5 cellular contexts compared by ENCODE assay signal in genomic region chr15:81526029-81526428, GRCh38.
"Had no signal": no experiment of that assay in that cellular context is flagged by ENCODE, and none has a peak within 500 bp of the region (broad histone marks: within the 10 kb centered on the region; RNA-seq: fewer than 3 reads in every experiment).

No MANE protein-coding gene starts in this region.

- H3K27ac ChIP-seq: HL-60 had no signal

- H3K4me3 ChIP-seq: K562 had no signal

- DNase-seq: IMR-90, KBM-7 had no signal

- ATAC-seq: HepG2, K562 had no signal
